1 cellular context compared by ENCODE assay signal in the genomic region with DNA sequence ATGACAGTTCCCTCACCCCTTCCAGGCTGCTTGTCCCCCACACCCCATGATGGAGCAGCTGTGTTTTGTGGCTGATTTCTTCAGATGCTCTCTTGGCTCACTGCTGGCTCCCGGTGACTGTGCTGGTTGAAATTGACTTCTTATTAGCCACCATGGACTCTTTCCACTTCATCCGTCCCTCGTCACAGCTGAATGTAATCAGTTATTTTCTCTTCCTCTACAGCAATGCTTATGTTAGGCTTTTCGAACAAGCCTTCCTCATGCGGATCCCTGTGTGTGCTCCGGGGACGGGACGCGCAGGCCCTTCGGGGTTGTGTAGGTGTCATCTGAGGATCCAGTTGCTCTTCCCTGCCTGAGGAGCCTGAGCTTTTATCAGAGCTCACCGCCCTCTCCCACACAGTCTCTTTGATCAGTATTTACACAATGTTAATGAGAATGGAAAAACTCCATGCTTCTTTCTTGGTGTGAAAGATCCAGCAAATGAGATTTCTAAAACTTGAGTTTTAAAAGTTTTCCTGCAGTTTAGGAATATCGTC.
TF ChIP-seq lines count a peak whose summit lies in the region.

No MANE protein-coding gene starts in this region.

TF ChIP-seq in HEK293, 187 proteins besides CTCF, POLR2A, EP300 and RAD21 (continued from another document):
- TF ChIP-seq, protein P1, sequence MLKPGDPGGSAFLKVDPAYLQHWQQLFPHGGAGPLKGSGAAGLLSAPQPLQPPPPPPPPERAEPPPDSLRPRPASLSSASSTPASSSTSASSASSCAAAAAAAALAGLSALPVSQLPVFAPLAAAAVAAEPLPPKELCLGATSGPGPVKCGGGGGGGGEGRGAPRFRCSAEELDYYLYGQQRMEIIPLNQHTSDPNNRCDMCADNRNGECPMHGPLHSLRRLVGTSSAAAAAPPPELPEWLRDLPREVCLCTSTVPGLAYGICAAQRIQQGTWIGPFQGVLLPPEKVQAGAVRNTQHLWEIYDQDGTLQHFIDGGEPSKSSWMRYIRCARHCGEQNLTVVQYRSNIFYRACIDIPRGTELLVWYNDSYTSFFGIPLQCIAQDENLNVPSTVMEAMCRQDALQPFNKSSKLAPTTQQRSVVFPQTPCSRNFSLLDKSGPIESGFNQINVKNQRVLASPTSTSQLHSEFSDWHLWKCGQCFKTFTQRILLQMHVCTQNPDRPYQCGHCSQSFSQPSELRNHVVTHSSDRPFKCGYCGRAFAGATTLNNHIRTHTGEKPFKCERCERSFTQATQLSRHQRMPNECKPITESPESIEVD (tag by site-specific recombination; IDR thresholded peaks at IDR 0.05): peak; percentile 36; the same call in 1 of the 2 replicates
